20 cellular contexts compared by ENCODE assay signal in the genomic region with DNA sequence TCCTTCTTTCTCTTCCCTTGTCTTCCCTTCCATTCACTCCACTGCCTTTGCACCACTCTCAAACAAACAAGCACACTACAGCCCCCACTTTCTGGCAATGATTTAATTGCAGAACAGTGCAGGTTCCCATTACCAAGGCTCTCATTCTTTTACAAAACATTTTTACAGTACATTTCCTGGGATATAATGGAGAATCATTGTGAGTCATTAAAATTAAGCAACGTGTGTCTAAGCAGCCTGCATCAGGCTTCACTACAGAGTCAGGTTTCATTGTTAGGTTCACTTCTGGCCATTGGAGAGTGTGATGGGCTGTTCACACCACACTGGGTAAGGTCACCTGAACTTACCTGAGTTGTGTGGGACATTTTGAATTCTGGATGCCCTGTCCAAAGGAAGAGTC.
DNase-seq lines count a peak whose midpoint lies in the region; ATAC-seq, FAIRE-seq and TF ChIP-seq lines count a peak whose summit lies in the region.
"Had no signal": no experiment of that assay in that cellular context is flagged by ENCODE, and none has a peak within 500 bp of the region (broad histone marks: within the 10 kb centered on the region; RNA-seq: fewer than 3 reads in every experiment).

No MANE protein-coding gene starts in this region.

- FAIRE-seq in bronchial epithelial cell (lab: Jason Lieb, UNC): peak; percentile 66

- no peaks in the 10 kb centered on the region for H3K79me2 ChIP-seq in GM23338 (replicated peaks; ENCODE audit: insufficient read depth)

- H3K4me3 ChIP-seq in GM23338 (no peak overlapping the region), bronchial epithelial cell (ENCODE audit: low read depth, low read length) (no peak overlapping the region)

- H2AFZ ChIP-seq in GM23338: no peak overlapping the region

- H3K9me3 Mint-ChIP-seq in GM23338: no peaks in the 10 kb centered on the region; the same call in 2 of the 3 replicates

- no peaks in the 10 kb centered on the region for H3F3A ChIP-seq in GM23338 (replicated peaks; ENCODE audit: low read depth)

- no peak overlapping the region for H3K27ac Mint-ChIP-seq in GM23338
- H3K27ac Mint-ChIP-seq: T-helper 17 cell had no signal

- no peak for TF ChIP-seq CTCF in GM23338 (conservative IDR thresholded peaks at IDR 0.05; ENCODE audit: low read depth in 2 of 2)
- no peak for TF ChIP-seq CTCF in bronchial epithelial cell (IDR thresholded peaks at IDR 0.05; ENCODE audit: insufficient read depth, low read length, severe bottlenecking)

- H3K27me3 ChIP-seq in GM23338 (ENCODE audit: insufficient read depth) (no peaks in the 10 kb centered on the region), bronchial epithelial cell (ENCODE audit: control insufficient read depth, insufficient read depth, low read length) (no peaks in the 10 kb centered on the region)

- H3K27ac ChIP-seq in GM23338 (ENCODE audit: low read depth): peak overlapping the region; percentile 39; the same call in 1 of the 2 replicates
- H3K27ac ChIP-seq: C4-2B had no signal

- H3K4me2 ChIP-seq in GM23338: peak overlapping the region; percentile 8; the same call in 1 of the 2 replicates

- ATAC-seq in GM23338 (no peak), GM18502 (IDR thresholded peaks at IDR 0.05; ENCODE audit: poor library complexity, unreplicated experiment) (no peak)
- ATAC-seq: Right ventricle myocardium inferior, T-helper 17 cell had no signal

- no peak overlapping the region for H3K4me3 Mint-ChIP-seq in GM23338
- H3K4me3 Mint-ChIP-seq: T-helper 17 cell had no signal

- peaks cover 26% of the 10 kb centered on the region for H3K4me1 Mint-ChIP-seq in GM23338
- H3K4me1 Mint-ChIP-seq: T-helper 17 cell had no signal

- no peaks in the 10 kb centered on the region; the same call in 1 of the 2 replicates for H4K20me1 ChIP-seq in GM23338 (replicated peaks; ENCODE audit: insufficient read depth)

- no peaks in the 10 kb centered on the region for H3K27me3 Mint-ChIP-seq in GM23338 (ENCODE audit: insufficient read depth, low read depth, poor library complexity)
- H3K27me3 Mint-ChIP-seq: T-helper 17 cell had no signal

- peaks cover 31% of the 10 kb centered on the region for H3K4me1 ChIP-seq in GM23338 (ENCODE audit: insufficient read depth)

- DNase-seq in GM23338 (ENCODE audit: low spot score) (no peak), NCI-H69 (lab: John Stamatoyannopoulos, UW) (peak; percentile 33), bronchial epithelial cell (ENCODE audit: low read depth) (peak; percentile 69), kidney tubule cell (ENCODE audit: low spot score) (peak; percentile 32), DMS153 (lab: John Stamatoyannopoulos, UW) (no peak), superior temporal gyrus (ENCODE audit: extremely low spot score) (no peak)
- no peak for DNase-seq in central memory CD4-positive, alpha-beta T cell
- DNase-seq: ACHN, COR-L47, GF-D8, KG1, NCI-H1092, NCI-H146, NCI-H2081, NCI-H226, NCI-H524, T-helper 17 cell had no signal

- H3K36me3 ChIP-seq in GM23338 (ENCODE audit: insufficient read depth): no peaks in the 10 kb centered on the region
- H3K36me3 ChIP-seq in bronchial epithelial cell (ENCODE audit: control insufficient read depth, insufficient read depth, low read length): no peaks in the 10 kb centered on the region

- H3K9me2 ChIP-seq in GM23338 (ENCODE audit: insufficient read depth): peaks cover 5% of the 10 kb centered on the region; the same call in 1 of the 2 replicates

- no peaks in the 10 kb centered on the region for H3K36me3 Mint-ChIP-seq in GM23338 (ENCODE audit: low read depth)

TF ChIP-seq in GM23338, 12 proteins besides CTCF, POLR2A, EP300 and RAD21 (continues in another document):
- TF ChIP-seq EZH2 (IDR thresholded peaks at IDR 0.05; ENCODE audit: low read depth, unreplicated experiment) (no peak), NANOG (IDR thresholded peaks at IDR 0.05; ENCODE audit: borderline replicate concordance) (no peak), ZNF462 (CRISPR knock-in tag; IDR thresholded peaks at IDR 0.05) (no peak), ZNF114 (CRISPR knock-in tag; IDR thresholded peaks at IDR 0.05) (no peak), JUNB (IDR thresholded peaks at IDR 0.05; ENCODE audit: unreplicated experiment) (no peak), STAT1 (IDR thresholded peaks at IDR 0.05; ENCODE audit: unreplicated experiment) (no peak), ZNF331 (CRISPR knock-in tag; IDR thresholded peaks at IDR 0.05; ENCODE audit: low read depth) (no peak)
- TF ChIP-seq, protein P1, sequence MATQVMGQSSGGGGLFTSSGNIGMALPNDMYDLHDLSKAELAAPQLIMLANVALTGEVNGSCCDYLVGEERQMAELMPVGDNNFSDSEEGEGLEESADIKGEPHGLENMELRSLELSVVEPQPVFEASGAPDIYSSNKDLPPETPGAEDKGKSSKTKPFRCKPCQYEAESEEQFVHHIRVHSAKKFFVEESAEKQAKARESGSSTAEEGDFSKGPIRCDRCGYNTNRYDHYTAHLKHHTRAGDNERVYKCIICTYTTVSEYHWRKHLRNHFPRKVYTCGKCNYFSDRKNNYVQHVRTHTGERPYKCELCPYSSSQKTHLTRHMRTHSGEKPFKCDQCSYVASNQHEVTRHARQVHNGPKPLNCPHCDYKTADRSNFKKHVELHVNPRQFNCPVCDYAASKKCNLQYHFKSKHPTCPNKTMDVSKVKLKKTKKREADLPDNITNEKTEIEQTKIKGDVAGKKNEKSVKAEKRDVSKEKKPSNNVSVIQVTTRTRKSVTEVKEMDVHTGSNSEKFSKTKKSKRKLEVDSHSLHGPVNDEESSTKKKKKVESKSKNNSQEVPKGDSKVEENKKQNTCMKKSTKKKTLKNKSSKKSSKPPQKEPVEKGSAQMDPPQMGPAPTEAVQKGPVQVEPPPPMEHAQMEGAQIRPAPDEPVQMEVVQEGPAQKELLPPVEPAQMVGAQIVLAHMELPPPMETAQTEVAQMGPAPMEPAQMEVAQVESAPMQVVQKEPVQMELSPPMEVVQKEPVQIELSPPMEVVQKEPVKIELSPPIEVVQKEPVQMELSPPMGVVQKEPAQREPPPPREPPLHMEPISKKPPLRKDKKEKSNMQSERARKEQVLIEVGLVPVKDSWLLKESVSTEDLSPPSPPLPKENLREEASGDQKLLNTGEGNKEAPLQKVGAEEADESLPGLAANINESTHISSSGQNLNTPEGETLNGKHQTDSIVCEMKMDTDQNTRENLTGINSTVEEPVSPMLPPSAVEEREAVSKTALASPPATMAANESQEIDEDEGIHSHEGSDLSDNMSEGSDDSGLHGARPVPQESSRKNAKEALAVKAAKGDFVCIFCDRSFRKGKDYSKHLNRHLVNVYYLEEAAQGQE (IDR thresholded peaks at IDR 0.05; ENCODE audit: unreplicated experiment): no peak

Comparison
In these comparisons a context has a peak if more than half of its experiments do, and no peak if none do; other contexts are left out.
1. DNase-seq: peak in NCI-H69 (single experiment), bronchial epithelial cell (single experiment) and kidney tubule cell (single experiment); none in GM23338 (single experiment), DMS153 (single experiment), central memory CD4-positive, alpha-beta T cell (single experiment) and superior temporal gyrus (single experiment).